In genomic region chr4:68490826-68491457, GRCh38 we compare ENCODE assay signal across 23 cellular contexts. TPM values are rescaled to one million over a fixed set of nuclear protein-coding genes. Genes with fewer than 3 reads are reported as not detected.
DNase-seq lines count a peak whose midpoint lies in the region; ATAC-seq and TF ChIP-seq lines count a peak whose summit lies in the region.
"Had no signal": no experiment of that assay in that cellular context is flagged by ENCODE, and none has a peak within 500 bp of the region (broad histone marks: within the 10 kb centered on the region; RNA-seq: fewer than 3 reads in every experiment).

No MANE protein-coding gene starts in this region.

- peaks cover 8% of the 10 kb centered on the region for H3K9me3 Mint-ChIP-seq in GM23338
- H3K9me3 Mint-ChIP-seq: CD4-positive, CD25-positive, alpha-beta regulatory T cell; effector memory CD8-positive, alpha-beta T cell; nephron had no signal

- H3K27me3 ChIP-seq in GM23338 (ENCODE audit: insufficient read depth): no peaks in the 10 kb centered on the region
- H3K27me3 ChIP-seq in adipocyte (replicated peaks; ENCODE audit: control insufficient read depth, insufficient read depth, low read length): no peaks in the 10 kb centered on the region
- H3K27me3 ChIP-seq: colonic mucosa, right atrium auricular region, SJSA1 had no signal

- peaks cover 16% of the 10 kb centered on the region; the same call in 2 of the 3 replicates for H3K36me3 Mint-ChIP-seq in GM23338 (ENCODE audit: low read depth)

- no peaks in the 10 kb centered on the region for H3K79me2 ChIP-seq in GM23338 (replicated peaks; ENCODE audit: insufficient read depth)

- H3K9me2 ChIP-seq in GM23338 (ENCODE audit: insufficient read depth): no peaks in the 10 kb centered on the region

- 0 out of 2 replicates have a peak, but pooled peaks cover 3% of the 10 kb centered on the region for H3K4me1 ChIP-seq in GM23338 (ENCODE audit: insufficient read depth)
- peaks cover 12% of the 10 kb centered on the region for H3K4me1 ChIP-seq in adipocyte (ENCODE audit: control insufficient read depth, insufficient read depth, low read length)
- H3K4me1 ChIP-seq: colonic mucosa, esophagus muscularis mucosa, right atrium auricular region, SJSA1 had no signal

- H2AFZ ChIP-seq in GM23338: peak overlapping the region; percentile 21

- peaks cover 5% of the 10 kb centered on the region for H3K27me3 Mint-ChIP-seq in GM23338 (ENCODE audit: insufficient read depth, low read depth, poor library complexity)
- H3K27me3 Mint-ChIP-seq: CD4-positive, CD25-positive, alpha-beta regulatory T cell had no signal

- ATAC-seq in GM23338: no peak
- no peak for ATAC-seq in GM19324 (IDR thresholded peaks at IDR 0.05; ENCODE audit: low FRiP score, unreplicated experiment)
- ATAC-seq: effector memory CD8-positive, alpha-beta T cell had no signal

- no peaks in the 10 kb centered on the region; the same call in 2 of the 3 replicates for H3K4me1 Mint-ChIP-seq in GM23338
- H3K4me1 Mint-ChIP-seq: nephron had no signal

- H3K36me3 ChIP-seq in GM23338 (ENCODE audit: insufficient read depth) (no peaks in the 10 kb centered on the region), adipocyte (ENCODE audit: control insufficient read depth, insufficient read depth, low read length, severe bottlenecking) (no peaks in the 10 kb centered on the region)
- H3K36me3 ChIP-seq: colonic mucosa, esophagus muscularis mucosa, right atrium auricular region, SJSA1 had no signal

- TF ChIP-seq CTCF in GM23338 (conservative IDR thresholded peaks at IDR 0.05; ENCODE audit: low read depth in 2 of 2) (no peak), fibroblast of the aortic adventitia (IDR thresholded peaks at IDR 0.05; ENCODE audit: insufficient read depth, low read length) (no peak)

- H3K9ac ChIP-seq in adipocyte (ENCODE audit: low read length): no peak overlapping the region

- H3K27ac ChIP-seq in GM23338 (ENCODE audit: low read depth): no peak overlapping the region
- H3K27ac ChIP-seq: colonic mucosa, esophagus muscularis mucosa, right atrium auricular region, SJSA1 had no signal

- no peaks in the 10 kb centered on the region for H3F3A ChIP-seq in GM23338 (replicated peaks; ENCODE audit: low read depth)

- H3K4me3 Mint-ChIP-seq in GM23338: no peak overlapping the region
- H3K4me3 Mint-ChIP-seq: CD4-positive, CD25-positive, alpha-beta regulatory T cell; effector memory CD8-positive, alpha-beta T cell; nephron had no signal

- H3K4me2 ChIP-seq in GM23338: no peak overlapping the region

- H3K4me3 ChIP-seq in GM23338 (no peak overlapping the region), adipocyte (ENCODE audit: low read length) (no peak overlapping the region), fibroblast of the aortic adventitia (ENCODE audit: low read depth, low read length) (no peak overlapping the region)
- H3K4me3 ChIP-seq: colonic mucosa, esophagus muscularis mucosa, right atrium auricular region, SJSA1 had no signal

- no peaks in the 10 kb centered on the region for H4K20me1 ChIP-seq in GM23338 (replicated peaks; ENCODE audit: insufficient read depth)

- H3K9me3 ChIP-seq in adipocyte (ENCODE audit: control insufficient read depth, low read length): no peaks in the 10 kb centered on the region
- H3K9me3 ChIP-seq: colonic mucosa, esophagus muscularis mucosa, right atrium auricular region, SJSA1 had no signal

- H3K27ac Mint-ChIP-seq in GM23338: no peak overlapping the region
- H3K27ac Mint-ChIP-seq: CD4-positive, CD25-positive, alpha-beta regulatory T cell; effector memory CD8-positive, alpha-beta T cell; nephron had no signal

- DNase-seq in Daoy (ENCODE audit: low read depth): peak; percentile 1
- DNase-seq in GM23338 (ENCODE audit: low spot score): no peak
- DNase-seq in adipocyte (ENCODE audit: low read depth): peak; percentile 19
- DNase-seq in fibroblast of the aortic adventitia (ENCODE audit: low read depth): peak; percentile 15
- no peak for DNase-seq in NCI-H1930 (lab: John Stamatoyannopoulos, UW)
- no peak for DNase-seq in putamen (ENCODE audit: low spot score)
- DNase-seq: activated CD8-positive, alpha-beta memory T cell treated with anti-CD3 and anti-CD28 coated beads for 24 hours; activated T-cell treated with anti-CD3 and anti-CD28 coated beads, Interleukin-2, amount 50 U/mL, for 1 hour; CD4-positive, CD25-positive, alpha-beta regulatory T cell; colonic mucosa; effector memory CD8-positive, alpha-beta T cell; islet precursor cell; NCI-H2029 treated with DMSO at 0.1 percent for 48 hours; stimulated activated naive CD4-positive, alpha-beta T cell treated with Interleukin-2 at 50 U/mL for 16 hours had no signal

TF ChIP-seq in GM23338, 12 proteins besides CTCF, POLR2A, EP300 and RAD21:
- TF ChIP-seq ZNF331 (CRISPR knock-in tag; IDR thresholded peaks at IDR 0.05; ENCODE audit: low read depth): no peak
- no peak for TF ChIP-seq EZH2 (IDR thresholded peaks at IDR 0.05; ENCODE audit: low read depth, unreplicated experiment)
- TF ChIP-seq ZNF114 (CRISPR knock-in tag; IDR thresholded peaks at IDR 0.05): no peak
- no peak for TF ChIP-seq STAT1 (IDR thresholded peaks at IDR 0.05; ENCODE audit: unreplicated experiment)
- TF ChIP-seq NANOG (IDR thresholded peaks at IDR 0.05; ENCODE audit: borderline replicate concordance): no peak

RNA-seq across cellular contexts. Expression of gene TMPRSS11E, which starts 43.7 kb away (rescaled TPM):
- total RNA-seq in Daoy (2014; rRNA removed; shearing (Covaris generic)): not detected in 2 replicates
- total RNA-seq in GM23338 (2014; rRNA removed; shearing (Covaris generic)): 1.4 TPM in 2 replicates
- polyA plus RNA-seq in GM23338 (2016; fragmentation: Nextera tagmentation; extraction: Ambion mirVana): 0.43 and 0.44 TPM in 2 replicates
- total RNA-seq in fibroblast of the aortic adventitia (ENCODE audit: low replicate concordance): not detected in 2 replicates
- total RNA-seq: CD4-positive, CD25-positive, alpha-beta regulatory T cell; colonic mucosa; H4; NCI-H460; osteocyte; right atrium auricular region; SJSA1; T-helper 1 cell treated with Interleukin-12 subunit alpha and Interleukin-12 subunit beta and Interleukin-4 antibody, amounts not matched to agents 30 ng/mL and 1 ng/mL, for 36 hours had no signal

Comparison
In these comparisons a context has a peak if more than half of its experiments do, and no peak if none do; other contexts are left out.
1. DNase-seq: peak in Daoy (single experiment), adipocyte (single experiment) and fibroblast of the aortic adventitia (single experiment); none in GM23338 (single experiment), NCI-H1930 (0 of 2) and putamen (single experiment).